In the genomic region with DNA sequence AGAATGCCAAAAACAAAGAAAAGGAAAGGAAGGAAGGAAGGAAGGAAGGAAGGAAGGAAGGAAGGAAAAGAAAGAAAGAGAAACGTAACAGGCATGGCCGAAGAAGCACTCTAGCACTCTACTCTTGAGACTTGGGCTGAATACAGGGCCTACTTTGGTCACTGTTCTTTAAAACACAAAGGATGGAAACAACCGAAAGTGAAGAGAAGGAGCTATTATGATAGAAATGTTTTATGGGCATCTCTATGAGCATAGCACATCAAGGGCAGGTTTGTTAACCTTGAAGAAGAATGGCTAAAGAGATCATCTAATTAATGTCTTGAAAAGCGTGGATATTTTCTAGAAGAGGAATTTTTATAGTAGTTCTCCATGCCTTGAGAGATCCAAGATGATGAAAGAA, we compare ENCODE assay signal across 38 cellular contexts. TPM values are rescaled to one million over a fixed set of nuclear protein-coding genes. Genes with fewer than 3 reads are reported as not detected.
"Had no signal": no experiment of that assay in that cellular context is flagged by ENCODE, and none has a peak within 500 bp of the region (broad histone marks: within the 10 kb centered on the region; RNA-seq: fewer than 3 reads in every experiment).

No MANE protein-coding gene starts in this region.

- H3K27ac ChIP-seq: adrenal gland, ascending aorta, body of pancreas, brain microvascular endothelial cell, breast epithelium, cardiac muscle cell, colonic mucosa had no signal

- H3K36me3 ChIP-seq: adrenal gland, ascending aorta, brain microvascular endothelial cell, breast epithelium, cardiac muscle cell, colonic mucosa had no signal

- FAIRE-seq: astrocyte, bronchial epithelial cell, colon had no signal

- DNase-seq: activated effector memory CD4-positive, alpha-beta T cell treated with anti-CD3 and anti-CD28 coated beads, Interleukin-2, amount 50 U/mL, for 16 hours; activated gamma-delta T cell; activated gamma-delta T cell treated with Interleukin-2 at 50 U/mL for 16 hours; activated naive CD4-positive, alpha-beta T cell; activated naive CD4-positive, alpha-beta T cell treated with anti-CD3 and anti-CD28 coated beads for 36 hours; activated naive CD4-positive, alpha-beta T cell treated with anti-CD3 and anti-CD28 coated beads, Interleukin-2, amount 10 ng/mL, durations not matched to agents 7 days and 5 days; activated naive CD4-positive, alpha-beta T cell treated with anti-CD3 and anti-CD28 coated beads, Interleukin-2, amount 50 U/mL, for 16 hours; activated naive CD4-positive, alpha-beta T cell treated with Interleukin-2 at 50 U/mL for 16 hours; activated naive CD8-positive, alpha-beta T cell treated with anti-CD3 and anti-CD28 coated beads for 36 hours; activated naive CD8-positive, alpha-beta T cell treated with anti-CD3 and anti-CD28 coated beads, Interleukin-2, amount 10 ng/mL, durations not matched to agents 7 days and 5 days; activated naive CD8-positive, alpha-beta T cell treated with anti-CD3 and anti-CD28 coated beads, Interleukin-2, amount 50 U/mL, for 24 hours; activated T-cell treated with anti-CD3 and anti-CD28 coated beads, Interleukin-2, amount 50 U/mL, for 4 hours; activated T-cell treated with anti-CD3 and anti-CD28 coated beads, Interleukin-2, amount 50 U/mL, for 48 hours; activated T-cell treated with anti-CD3 and anti-CD28 coated beads, Interleukin-2, amount 50 U/mL, for 72 hours; adrenal gland; amniotic stem cell; amygdala; anterior cingulate cortex; aorta; body of pancreas; brain microvascular endothelial cell; caudate nucleus; central memory CD4-positive, alpha-beta T cell; cerebellar nuclear complex; colonic mucosa had no signal

- H3K9me3 ChIP-seq: adrenal gland, ascending aorta, body of pancreas, breast epithelium, colonic mucosa had no signal

- H3K4me1 ChIP-seq: adrenal gland, ascending aorta, body of pancreas, breast epithelium, colonic mucosa had no signal

- H3K4me3 ChIP-seq: adrenal gland, ascending aorta, body of pancreas, breast epithelium, cardiac muscle cell, colonic mucosa had no signal

- H3K27me3 ChIP-seq: ascending aorta, brain microvascular endothelial cell, colonic mucosa had no signal

RNA-seq across cellular contexts. Expression of a gene that starts 15.9 kb away (rescaled TPM):
- total RNA-seq: activated naive CD4-positive, alpha-beta T cell treated with anti-CD3 and anti-CD28 coated beads for 36 hours; activated naive CD4-positive, alpha-beta T cell treated with anti-CD3 and anti-CD28 coated beads, Interleukin-2, amount 50 U/mL, for 72 hours; activated naive CD8-positive, alpha-beta T cell treated with anti-CD3 and anti-CD28 coated beads for 36 hours; activated naive CD8-positive, alpha-beta T cell treated with anti-CD3 and anti-CD28 coated beads, Interleukin-2, amount 10 ng/mL, durations not matched to agents 7 days and 5 days; activated T-cell treated with anti-CD3 and anti-CD28 coated beads, Interleukin-2, amount 50 U/mL, for 4 hours; activated T-cell treated with anti-CD3 and anti-CD28 coated beads, Interleukin-2, amount 50 U/mL, for 72 hours; activated T-helper 1 cell treated with anti-CD3 and anti-CD28 coated beads, Interleukin-12 subunit alpha, Interleukin-12 subunit beta, Interleukin-2, Interleukin-4 antibody, amounts not matched to agents 30 ng/mL and 10 ng/mL and 1 ng/mL, durations not matched to agents 14 hours and 24 hours and 36 hours; activated T-helper 17 cell treated with anti-CD3 and anti-CD28 coated beads, Interleukin-2, amount 50 U/mL, for 72 hours; activated T-helper 2 cell treated with anti-CD3 and anti-CD28 coated beads, Interferon-gamma antibody, Interleukin-2, Interleukin-4, amounts not matched to agents 10 μg/mL and 5 μg/mL and 100 μg/mL, durations not matched to agents 14 hours and 24 hours and 36 hours; adrenal gland; aorta; ascending aorta; body of pancreas; breast epithelium; bronchial epithelial cell; cardiac septum; chondrocyte; colonic mucosa had no signal
- polyA plus RNA-seq: adipose tissue, adrenal gland, aorta had no signal
